7 cellular contexts compared by ENCODE assay signal in the genomic region with DNA sequence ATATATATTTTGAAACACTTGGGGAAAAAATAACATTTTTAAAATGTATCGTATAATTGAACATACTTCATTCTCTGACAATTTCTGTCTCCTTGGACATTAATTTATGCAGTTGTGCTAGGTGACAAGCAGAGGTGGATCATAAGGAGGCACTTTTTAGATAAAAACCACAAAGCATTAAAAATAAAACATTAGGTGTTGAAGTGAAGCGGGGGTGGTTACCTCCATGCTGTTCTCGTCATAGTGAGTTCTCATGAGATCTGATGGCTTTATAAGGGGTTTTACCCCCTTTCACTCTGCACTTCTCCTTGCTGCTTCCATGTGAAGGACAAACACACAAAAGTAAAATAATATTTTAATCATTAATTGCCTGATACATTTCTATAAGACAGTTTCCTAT.
"Had no signal": no experiment of that assay in that cellular context is flagged by ENCODE, and none has a peak within 500 bp of the region (broad histone marks: within the 10 kb centered on the region; RNA-seq: fewer than 3 reads in every experiment).

No MANE protein-coding gene starts in this region.

- H3K9ac ChIP-seq: KMS-11 had no signal

- H3K4me2 ChIP-seq: KMS-11 had no signal

- H3K27ac ChIP-seq: HL-60, KMS-11 had no signal

- DNase-seq: IMR-90, KBM-7, KG1 had no signal

- FAIRE-seq: HepG2, HTR-8/SVneo had no signal

- ATAC-seq: HepG2 had no signal
